Comparison of ENCODE assay signal across 25 cellular contexts in genomic region chr2:66874411-66874810, GRCh38.
DNase-seq lines count a peak whose midpoint lies in the region; ATAC-seq, FAIRE-seq and TF ChIP-seq lines count a peak whose summit lies in the region.
"Had no signal": no experiment of that assay in that cellular context is flagged by ENCODE, and none has a peak within 500 bp of the region (broad histone marks: within the 10 kb centered on the region; RNA-seq: fewer than 3 reads in every experiment).

No MANE protein-coding gene starts in this region.

- H3K27ac ChIP-seq in SK-N-SH (ENCODE audit: low read depth in 2 of 2, low read length in 1 of 2): peak overlapping the region in 1 of 2 experiments; percentile 43; a peak in 2 of 4 replicates
- H3K27ac ChIP-seq: dorsolateral prefrontal cortex, thoracic aorta had no signal

- H3K9me3 ChIP-seq in SK-N-SH: no peaks in the 10 kb centered on the region
- H3K9me3 ChIP-seq: thoracic aorta had no signal

- no peaks in the 10 kb centered on the region for H3K36me3 ChIP-seq in SK-N-SH (replicated peaks in 1 of 2; ENCODE audit: control insufficient read depth in 1 of 2, insufficient read depth in 2 of 2, low read length in 1 of 2)
- H3K36me3 ChIP-seq: thoracic aorta had no signal

- H3K4me1 Mint-ChIP-seq in natural killer cell treated with Interleukin-12 subunit alpha and Interleukin-12 subunit beta and Interleukin-15 and Interleukin-18, amount 100 ng/mL, for 72 hours (ENCODE audit: low read depth in 2 of 2): no peaks in the 10 kb centered on the region
- H3K4me1 Mint-ChIP-seq: memory B cell; naive thymus-derived CD8-positive, alpha-beta T cell; stimulated activated naive B cell treated with anti-CD40 and anti-IgM and Interleukin-4, amounts not matched to agents 10 μg/mL and 1 μg/mL and 100 μg/mL, for 72 hours had no signal

- no peaks in the 10 kb centered on the region for H3K79me2 ChIP-seq in SK-N-SH (ENCODE audit: insufficient read depth)

- TF ChIP-seq EP300 in SK-N-SH (IDR thresholded peaks at IDR 0.05; ENCODE audit: borderline replicate concordance in 1 of 2, low read depth in 1 of 2, low read length in 1 of 2): no peak

- H3K27ac Mint-ChIP-seq in natural killer cell treated with Interleukin-12 subunit alpha and Interleukin-12 subunit beta and Interleukin-15 and Interleukin-18, amount 100 ng/mL, for 72 hours: no peak overlapping the region
- H3K27ac Mint-ChIP-seq: CD4-positive, alpha-beta T cell; memory B cell; naive thymus-derived CD8-positive, alpha-beta T cell; stimulated activated naive B cell treated with anti-CD40 and anti-IgM and Interleukin-4, amounts not matched to agents 10 μg/mL and 1 μg/mL and 100 μg/mL, for 72 hours had no signal

- POLR2A ChIA-PET in SK-N-SH (lab: Yijun Ruan, JAX): no interaction called here

- FAIRE-seq in GM12891 (lab: Jason Lieb, UNC): no peak
- FAIRE-seq: RCC 7860 had no signal

- no peaks in the 10 kb centered on the region for H4K20me1 ChIP-seq in SK-N-SH (ENCODE audit: insufficient read depth)

- no peak overlapping the region for H3K4me3 Mint-ChIP-seq in natural killer cell treated with Interleukin-12 subunit alpha and Interleukin-12 subunit beta and Interleukin-15 and Interleukin-18, amount 100 ng/mL, for 72 hours
- H3K4me3 Mint-ChIP-seq: activated T-cell treated with anti-CD3 and anti-CD28 coated beads, Interleukin-2, amount 50 U/mL, for 4 hours; CD4-positive, alpha-beta T cell; memory B cell; naive thymus-derived CD8-positive, alpha-beta T cell; stimulated activated naive B cell treated with anti-CD40 and anti-IgM and Interleukin-4, amounts not matched to agents 10 μg/mL and 1 μg/mL and 100 μg/mL, for 72 hours had no signal

- CTCF ChIA-PET in SK-N-SH (lab: Yijun Ruan, JAX): no interaction called here

- no peak overlapping the region for H3K9ac ChIP-seq in SK-N-SH

- no peak for TF ChIP-seq POLR2A in GM12891 (IDR thresholded peaks at IDR 0.05; ENCODE audit: low read depth, low read length)

- no peaks in the 10 kb centered on the region for H3K9me2 ChIP-seq in SK-N-SH

- no peaks in the 10 kb centered on the region for H3K27me3 ChIP-seq in SK-N-SH (ENCODE audit: insufficient read depth)

- no peak for TF ChIP-seq CTCF in AG09309 (IDR thresholded peaks at IDR 0.05; ENCODE audit: control insufficient read depth, insufficient read depth, low read depth, low read length, missing control alignments)
- TF ChIP-seq CTCF in SK-N-SH (IDR thresholded peaks at IDR 0.05): no peak
- TF ChIP-seq CTCF in foreskin fibroblast (IDR thresholded peaks at IDR 0.05; ENCODE audit: low read depth, low read length): no peak

- H3K4me3 ChIP-seq in AG09309 (ENCODE audit: control insufficient read depth, low read depth, low read length): no peak overlapping the region
- H3K4me3 ChIP-seq in SK-N-SH (ENCODE audit: low read depth in 2 of 2, low read length in 1 of 2): no peak overlapping the region
- no peak overlapping the region for H3K4me3 ChIP-seq in foreskin fibroblast (ENCODE audit: low read depth in 1 of 2, low read length in 2 of 2)
- H3K4me3 ChIP-seq: dorsolateral prefrontal cortex, thoracic aorta had no signal

- TF ChIP-seq RAD21 in SK-N-SH (IDR thresholded peaks at IDR 0.05; ENCODE audit: low read length): no peak

- peaks cover 3 to 43% of the 10 kb centered on the region in 2 experiments; a peak in 3 of 4 replicates for H3K4me1 ChIP-seq in SK-N-SH (ENCODE audit: control insufficient read depth in 1 of 2, insufficient read depth in 2 of 2, low read depth in 1 of 2, low read length in 1 of 2)

- no peaks in the 10 kb centered on the region for H3F3A ChIP-seq in SK-N-SH (replicated peaks; ENCODE audit: insufficient read depth)

- no peaks in the 10 kb centered on the region for H3K27me3 Mint-ChIP-seq in natural killer cell treated with Interleukin-12 subunit alpha and Interleukin-12 subunit beta and Interleukin-15 and Interleukin-18, amount 100 ng/mL, for 72 hours
- H3K27me3 Mint-ChIP-seq: CD4-positive, alpha-beta T cell; memory B cell; naive thymus-derived CD8-positive, alpha-beta T cell; stimulated activated naive B cell treated with anti-CD40 and anti-IgM and Interleukin-4, amounts not matched to agents 10 μg/mL and 1 μg/mL and 100 μg/mL, for 72 hours had no signal

- DNase-seq in AG09309 (ENCODE audit: low read depth) (peak; percentile 63), HCEC 1CT (peak; percentile 30), SK-N-SH (no peak), foreskin fibroblast (peak; percentile 46 to 66), GM12891 (ENCODE audit: insufficient read length, low spot score) (no peak), DMS79 (lab: John Stamatoyannopoulos, UW) (no peak)
- no peak for DNase-seq in natural killer cell treated with Interleukin-12 subunit alpha and Interleukin-12 subunit beta and Interleukin-15 and Interleukin-18, amount 100 ng/mL, for 72 hours (ENCODE audit: low spot score)
- DNase-seq: ACHN; activated CD4-positive, alpha-beta T cell treated with anti-CD3 and anti-CD28 coated beads for 1 hour; activated CD8-positive, alpha-beta memory T cell treated with anti-CD3 and anti-CD28 coated beads for 24 hours; activated naive CD4-positive, alpha-beta T cell treated with Interleukin-2 at 50 U/mL for 16 hours; activated T-cell treated with anti-CD3 and anti-CD28 coated beads, Interleukin-2, amount 50 U/mL, for 4 hours; amygdala; caudate nucleus; CD4-positive, alpha-beta T cell; dorsolateral prefrontal cortex; left cardiac atrium; naive thymus-derived CD8-positive, alpha-beta T cell; NCI-H146; stimulated activated CD4-positive, alpha-beta T cell treated with anti-CD3 and anti-CD28 coated beads, Interleukin-2, amount 100 ng/mL, for 24 hours; stimulated activated naive B cell treated with anti-CD40 and anti-IgM and Interleukin-4, amounts not matched to agents 10 μg/mL and 1 μg/mL and 100 μg/mL, for 72 hours had no signal

- no peak for ATAC-seq in activated CD4-positive, CD25-positive, alpha-beta regulatory T cell treated with anti-CD3 and anti-CD28 coated beads, Interleukin-2, amount 50 U/mL, for 24 hours
- no peak for ATAC-seq in natural killer cell treated with Interleukin-12 subunit alpha and Interleukin-12 subunit beta and Interleukin-15 and Interleukin-18, amount 100 ng/mL, for 72 hours
- ATAC-seq: activated T-cell treated with anti-CD3 and anti-CD28 coated beads, Interleukin-2, amount 50 U/mL, for 4 hours; left cardiac atrium; naive thymus-derived CD8-positive, alpha-beta T cell; stimulated activated naive B cell treated with anti-CD40 and anti-IgM and Interleukin-4, amounts not matched to agents 10 μg/mL and 1 μg/mL and 100 μg/mL, for 72 hours had no signal

- no peaks in the 10 kb centered on the region for H3K36me3 Mint-ChIP-seq in natural killer cell treated with Interleukin-12 subunit alpha and Interleukin-12 subunit beta and Interleukin-15 and Interleukin-18, amount 100 ng/mL, for 72 hours
- H3K36me3 Mint-ChIP-seq: memory B cell; naive thymus-derived CD8-positive, alpha-beta T cell; stimulated activated naive B cell treated with anti-CD40 and anti-IgM and Interleukin-4, amounts not matched to agents 10 μg/mL and 1 μg/mL and 100 μg/mL, for 72 hours had no signal

- H3K4me2 ChIP-seq in SK-N-SH: no peak overlapping the region

- WGBS in SK-N-SH (ENCODE audit: low lambda C conversion rate): 77% methylated on average over 2 of the region's 2 CpGs

- peaks cover 7% of the 10 kb centered on the region for H3K9me3 Mint-ChIP-seq in natural killer cell treated with Interleukin-12 subunit alpha and Interleukin-12 subunit beta and Interleukin-15 and Interleukin-18, amount 100 ng/mL, for 72 hours
- H3K9me3 Mint-ChIP-seq: memory B cell; naive thymus-derived CD8-positive, alpha-beta T cell; stimulated activated naive B cell treated with anti-CD40 and anti-IgM and Interleukin-4, amounts not matched to agents 10 μg/mL and 1 μg/mL and 100 μg/mL, for 72 hours had no signal

- no peak overlapping the region for H2AFZ ChIP-seq in SK-N-SH (ENCODE audit: low read depth)

TF ChIP-seq in SK-N-SH, 30 proteins besides CTCF, POLR2A, EP300 and RAD21:
- TF ChIP-seq TCF12 (IDR thresholded peaks at IDR 0.05) (0 out of 2 replicates have a peak, but pooled peaks have one; percentile 25), EZH2phosphoT487 (IDR thresholded peaks at IDR 0.05; ENCODE audit: borderline replicate concordance, low read depth) (no peak)

TF ChIP-seq in GM12891, 5 proteins besides CTCF, POLR2A, EP300 and RAD21:
- TF ChIP-seq POLR2AphosphoS5 (IDR thresholded peaks at IDR 0.05; ENCODE audit: low read depth, low read length): no peak
- TF ChIP-seq TAF1 (IDR thresholded peaks at IDR 0.05; ENCODE audit: low read depth, low read length): no peak
- TF ChIP-seq PAX5 (IDR thresholded peaks at IDR 0.05; ENCODE audit: insufficient read depth, low read length, severe bottlenecking): no peak
- TF ChIP-seq SPI1 (IDR thresholded peaks at IDR 0.05; ENCODE audit: low read depth, low read length): no peak
- no peak for TF ChIP-seq POU2F2 (IDR thresholded peaks at IDR 0.05; ENCODE audit: low read depth, low read length)
TF ChIP-seq in GM12891: peak in this region for 0.

Comparison
In these comparisons a context has a peak if more than half of its experiments do, and no peak if none do; other contexts are left out.
1. DNase-seq: peak in AG09309 (single experiment), HCEC 1CT (single experiment) and foreskin fibroblast (2 of 2); none in SK-N-SH (single experiment), GM12891 (single experiment), natural killer cell treated with Interleukin-12 subunit alpha and Interleukin-12 subunit beta and Interleukin-15 and Interleukin-18, amount 100 ng/mL, for 72 hours (single experiment) and DMS79 (single experiment).